Comparison of ENCODE assay signal across 1 cellular context in genomic region chr2:65465124-65465523, GRCh38.
TF ChIP-seq lines count a peak whose summit lies in the region.

No MANE protein-coding gene starts in this region.

TF ChIP-seq in HepG2, 621 proteins besides CTCF, POLR2A, EP300 and RAD21 (continued from another document):
- TF ChIP-seq RERE (CRISPR knock-in tag; IDR thresholded peaks at IDR 0.05; ENCODE audit: low read depth) (no peak), SP5 (CRISPR knock-in tag; IDR thresholded peaks at IDR 0.05; ENCODE audit: borderline replicate concordance, low read depth) (no peak)
